ENCODE assay signal across 19 cellular contexts in the genomic region with DNA sequence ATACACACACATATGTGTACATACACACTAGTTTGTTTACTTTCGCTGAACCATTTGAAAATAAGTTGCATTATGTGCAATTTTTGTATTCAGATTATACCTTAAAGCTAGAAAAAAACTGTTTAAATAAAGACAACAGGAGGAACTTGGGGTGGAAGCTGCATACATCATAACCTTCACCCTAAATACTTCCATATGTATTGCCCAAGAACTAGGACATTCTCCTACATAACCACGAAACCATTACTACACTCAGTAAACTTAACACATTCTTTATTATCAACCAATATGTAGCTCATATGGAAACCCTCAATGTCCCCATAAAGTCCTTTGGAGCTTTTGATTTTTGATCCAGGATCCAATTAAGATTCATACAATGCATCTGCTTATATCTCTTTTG.
"Had no signal": no experiment of that assay in that cellular context is flagged by ENCODE, and none has a peak within 500 bp of the region (broad histone marks: within the 10 kb centered on the region; RNA-seq: fewer than 3 reads in every experiment).

No MANE protein-coding gene starts in this region.

- H3K4me1 Mint-ChIP-seq: endodermal cell; naive thymus-derived CD4-positive, alpha-beta T cell; stimulated activated naive B cell treated with anti-CD40 and anti-IgM and Interleukin-4, amounts not matched to agents 10 μg/mL and 1 μg/mL and 100 μg/mL, for 72 hours; stimulated activated naive CD8-positive, alpha-beta T cell treated with anti-CD3 and anti-CD28 coated beads, Interleukin-15, amount 100 ng/mL, for 72 hours had no signal

- H3K27ac Mint-ChIP-seq: endodermal cell; naive thymus-derived CD4-positive, alpha-beta T cell; stimulated activated naive B cell treated with anti-CD40 and anti-IgM and Interleukin-4, amounts not matched to agents 10 μg/mL and 1 μg/mL and 100 μg/mL, for 72 hours; stimulated activated naive CD8-positive, alpha-beta T cell treated with anti-CD3 and anti-CD28 coated beads, Interleukin-15, amount 100 ng/mL, for 72 hours had no signal

- DNase-seq: effector CD4-positive, alpha-beta T cell; endodermal cell; erythroblast; heart right ventricle; hypothalamus; islet precursor cell; mammary epithelial cell; naive thymus-derived CD4-positive, alpha-beta T cell; posterior cingulate gyrus; stimulated activated CD4-positive, alpha-beta T cell treated with anti-CD3 and anti-CD28 coated beads, Interleukin-2, amount 100 ng/mL, for 24 hours; stimulated activated CD4-positive, alpha-beta T cell treated with anti-CD3 and anti-CD28 coated beads, Interleukin-4, amount 100 ng/mL, for 4 hours; stimulated activated naive B cell treated with anti-CD40 and anti-IgM and Interleukin-4, amounts not matched to agents 10 μg/mL and 1 μg/mL and 100 μg/mL, for 72 hours; stimulated activated naive CD8-positive, alpha-beta T cell treated with anti-CD3 and anti-CD28 coated beads, Interleukin-15, amount 100 ng/mL, for 72 hours; testis; upper lobe of right lung had no signal

- H3K4me3 ChIP-seq: coronary artery, heart right ventricle, skin epidermis, testis, tibial nerve, upper lobe of right lung, vagina had no signal

- H3K4me3 Mint-ChIP-seq: endodermal cell; naive thymus-derived CD4-positive, alpha-beta T cell; stimulated activated naive B cell treated with anti-CD40 and anti-IgM and Interleukin-4, amounts not matched to agents 10 μg/mL and 1 μg/mL and 100 μg/mL, for 72 hours; stimulated activated naive CD8-positive, alpha-beta T cell treated with anti-CD3 and anti-CD28 coated beads, Interleukin-15, amount 100 ng/mL, for 72 hours had no signal

- H3K36me3 Mint-ChIP-seq: stimulated activated naive B cell treated with anti-CD40 and anti-IgM and Interleukin-4, amounts not matched to agents 10 μg/mL and 1 μg/mL and 100 μg/mL, for 72 hours had no signal

- H3K9me3 Mint-ChIP-seq: naive thymus-derived CD4-positive, alpha-beta T cell; stimulated activated naive B cell treated with anti-CD40 and anti-IgM and Interleukin-4, amounts not matched to agents 10 μg/mL and 1 μg/mL and 100 μg/mL, for 72 hours; stimulated activated naive CD8-positive, alpha-beta T cell treated with anti-CD3 and anti-CD28 coated beads, Interleukin-15, amount 100 ng/mL, for 72 hours had no signal
